ENCODE assay signal across 23 cellular contexts in the genomic region with DNA sequence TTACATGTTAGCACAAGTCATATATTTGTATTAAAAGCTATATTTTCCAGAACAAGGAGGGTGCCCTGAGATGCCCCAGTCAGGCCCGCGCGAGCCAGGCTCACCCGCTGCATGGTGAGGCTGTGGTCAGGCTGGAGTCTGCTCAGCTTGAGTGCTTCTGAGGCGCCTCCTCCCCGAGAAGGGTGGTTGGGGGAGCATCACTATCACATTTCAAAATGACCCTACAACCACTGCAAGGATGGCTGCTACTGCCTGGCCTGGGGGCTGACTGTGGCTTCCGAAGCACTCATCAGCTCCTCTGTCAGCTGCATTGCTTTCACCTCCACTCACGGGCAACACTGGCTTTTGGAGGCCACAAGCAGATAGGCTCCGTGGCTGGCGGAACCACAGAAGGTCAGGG.
"Had no signal": no experiment of that assay in that cellular context is flagged by ENCODE, and none has a peak within 500 bp of the region (broad histone marks: within the 10 kb centered on the region; RNA-seq: fewer than 3 reads in every experiment).

No MANE protein-coding gene starts in this region.

- H3K9me3 ChIP-seq: MG63, SJSA1 had no signal

- H3K36me3 ChIP-seq: MG63, SJSA1 had no signal

- H3K27ac ChIP-seq: HL-60, KMS-11, SJSA1, SK-N-MC had no signal

- H3K4me2 ChIP-seq: KMS-11 had no signal

- H3K4me3 ChIP-seq: K562, MG63, SJSA1, SK-N-MC had no signal

- DNase-seq: MG63, NCI-H1092, NCI-H1105 treated with DMSO at 0.1 percent for 48 hours, NCI-H1417 treated with DMSO at 0.1 percent for 48 hours, NCI-H146, NCI-H1694 treated with DMSO at 0.1 percent for 48 hours, NCI-H1930, NCI-H2081, NCI-H2107, NCI-H2227 treated with DMSO at 0.1 percent for 48 hours, NCI-H524 treated with DMSO at 0.1 percent for 48 hours, NCI-H69, NCI-H774, Right ventricle myocardium superior, RPMI8226, SIG-M5, SW 1271, T-cell had no signal

- ATAC-seq: K562, T-cell had no signal

- H3K9ac ChIP-seq: KMS-11 had no signal

- H3K27me3 ChIP-seq: MG63 had no signal
